1 cellular context compared by ENCODE assay signal in genomic region chr20:52454660-52455059, GRCh38.
TF ChIP-seq lines count a peak whose summit lies in the region.

No MANE protein-coding gene starts in this region.

TF ChIP-seq in HepG2, 621 proteins besides CTCF, POLR2A, EP300 and RAD21 (continued from another document):
- TF ChIP-seq HIC2 (CRISPR knock-in tag; IDR thresholded peaks at IDR 0.05; ENCODE audit: low read depth) (no peak), ZNF484 (CRISPR knock-in tag; IDR thresholded peaks at IDR 0.05; ENCODE audit: borderline replicate concordance, low read depth) (no peak), RNF219 (CRISPR knock-in tag; IDR thresholded peaks at IDR 0.05) (no peak), RERE (CRISPR knock-in tag; IDR thresholded peaks at IDR 0.05; ENCODE audit: low read depth) (no peak), ZNF597 (CRISPR knock-in tag; IDR thresholded peaks at IDR 0.05) (no peak), ZSCAN31 (CRISPR knock-in tag; IDR thresholded peaks at IDR 0.05; ENCODE audit: low read depth) (no peak), ZNF264 (CRISPR knock-in tag; IDR thresholded peaks at IDR 0.05) (no peak), ZBTB10 (CRISPR knock-in tag; IDR thresholded peaks at IDR 0.05; ENCODE audit: borderline replicate concordance) (no peak), ZNF224 (CRISPR knock-in tag; IDR thresholded peaks at IDR 0.05) (no peak), YEATS2 (CRISPR knock-in tag; IDR thresholded peaks at IDR 0.05; ENCODE audit: borderline replicate concordance) (no peak), TEAD2 (CRISPR knock-in tag; IDR thresholded peaks at IDR 0.05) (no peak), DMAP1 (CRISPR knock-in tag; IDR thresholded peaks at IDR 0.05) (no peak), ZFP90 (CRISPR knock-in tag; IDR thresholded peaks at IDR 0.05; ENCODE audit: borderline replicate concordance) (no peak), SIX1 (CRISPR knock-in tag; IDR thresholded peaks at IDR 0.05; ENCODE audit: borderline replicate concordance) (no peak)
